In genomic region chr7:92765725-92766124, GRCh38 we compare ENCODE assay signal across 12 cellular contexts.
DNase-seq lines count a peak whose midpoint lies in the region; ATAC-seq and TF ChIP-seq lines count a peak whose summit lies in the region.
"Had no signal": no experiment of that assay in that cellular context is flagged by ENCODE, and none has a peak within 500 bp of the region (broad histone marks: within the 10 kb centered on the region; RNA-seq: fewer than 3 reads in every experiment).

No MANE protein-coding gene starts in this region.

- no peaks in the 10 kb centered on the region for H3K36me3 ChIP-seq in hepatocyte (replicated peaks; ENCODE audit: insufficient read depth, low read depth)

- ATAC-seq in stimulated activated naive CD8-positive, alpha-beta T cell treated with anti-CD3 and anti-CD28 coated beads, Interleukin-15, amount 100 ng/mL, for 72 hours, result no peak
- ATAC-seq in GM19035 (IDR thresholded peaks at IDR 0.05; ENCODE audit: unreplicated experiment) (no peak), HG03095 (IDR thresholded peaks at IDR 0.05; ENCODE audit: unreplicated experiment) (no peak)

- peaks cover 74% of the 10 kb centered on the region for H3K36me3 Mint-ChIP-seq in stimulated activated naive CD8-positive, alpha-beta T cell treated with anti-CD3 and anti-CD28 coated beads, Interleukin-15, Interleukin-2, amounts not matched to agents 100 ng/mL and 50 ng/mL, for 24 hours (ENCODE audit: low read depth)

- H3K4me2 ChIP-seq in hepatocyte, result peak overlapping the region; percentile 47

- H3K9me2 ChIP-seq in hepatocyte (replicated peaks; ENCODE audit: insufficient read depth), result no peaks in the 10 kb centered on the region

- H3K27me3 ChIP-seq in hepatocyte, result no peaks in the 10 kb centered on the region

- H3K4me1 ChIP-seq in hepatocyte (ENCODE audit: insufficient read depth), result peaks cover 22% of the 10 kb centered on the region

- 69% methylated on average over 3 of the region's 3 CpGs for whole genome bisulfite sequencing in hepatocyte (ENCODE audit: low lambda C conversion rate, missing lambda C conversion rate)

- no peak for DNase-seq in stimulated activated naive CD8-positive, alpha-beta T cell treated with anti-CD3 and anti-CD28 coated beads, Interleukin-15, amount 100 ng/mL, for 72 hours
- DNase-seq in hepatocyte (ENCODE audit: low spot score) (peak; percentile 51), NCI-H2029 (lab: John Stamatoyannopoulos, UW) (no peak), NCI-H2196 (lab: John Stamatoyannopoulos, UW; ENCODE audit: unreplicated experiment) (no peak)
- DNase-seq: activated B cell treated with CpG ODN at 0.5 μM for 24 hours; CD8-positive, alpha-beta memory T cell; stimulated activated CD4-positive, alpha-beta T cell treated with anti-CD3 and anti-CD28 coated beads, Interleukin-4, amount 100 ng/mL, for 1 hour had no signal

- H3K9me3 Mint-ChIP-seq in stimulated activated naive CD8-positive, alpha-beta T cell treated with anti-CD3 and anti-CD28 coated beads, Interleukin-15, Interleukin-2, amounts not matched to agents 100 ng/mL and 50 ng/mL, for 24 hours, result no peaks in the 10 kb centered on the region
- H3K9me3 Mint-ChIP-seq in stimulated activated naive CD8-positive, alpha-beta T cell treated with anti-CD3 and anti-CD28 coated beads, Interleukin-15, amount 100 ng/mL, for 72 hours, result no peaks in the 10 kb centered on the region
- H3K9me3 Mint-ChIP-seq: activated B cell treated with CpG ODN at 0.5 μM for 24 hours; CD8-positive, alpha-beta memory T cell; dendritic cell treated with granulocyte-macrophage colony-stimulating factor and Interleukin-4, amounts not matched to agents 40 ng/mL and 50 ng/mL, for 4 days had no signal

- H3K27me3 Mint-ChIP-seq in stimulated activated naive CD8-positive, alpha-beta T cell treated with anti-CD3 and anti-CD28 coated beads, Interleukin-15, Interleukin-2, amounts not matched to agents 100 ng/mL and 50 ng/mL, for 24 hours, result no peaks in the 10 kb centered on the region
- no peaks in the 10 kb centered on the region for H3K27me3 Mint-ChIP-seq in stimulated activated naive CD8-positive, alpha-beta T cell treated with anti-CD3 and anti-CD28 coated beads, Interleukin-15, amount 100 ng/mL, for 72 hours
- H3K27me3 Mint-ChIP-seq: activated B cell treated with CpG ODN at 0.5 μM for 24 hours; CD8-positive, alpha-beta memory T cell; dendritic cell treated with granulocyte-macrophage colony-stimulating factor and Interleukin-4, amounts not matched to agents 40 ng/mL and 50 ng/mL, for 4 days had no signal

- H3K4me3 ChIP-seq in hepatocyte, result no peak overlapping the region

- no peaks in the 10 kb centered on the region for H4K20me1 ChIP-seq in hepatocyte (ENCODE audit: insufficient read depth, poor library complexity, severe bottlenecking)

- no peak overlapping the region for H3K4me3 Mint-ChIP-seq in stimulated activated naive CD8-positive, alpha-beta T cell treated with anti-CD3 and anti-CD28 coated beads, Interleukin-15, Interleukin-2, amounts not matched to agents 100 ng/mL and 50 ng/mL, for 24 hours
- no peak overlapping the region for H3K4me3 Mint-ChIP-seq in stimulated activated naive CD8-positive, alpha-beta T cell treated with anti-CD3 and anti-CD28 coated beads, Interleukin-15, amount 100 ng/mL, for 72 hours
- H3K4me3 Mint-ChIP-seq: activated B cell treated with CpG ODN at 0.5 μM for 24 hours; CD8-positive, alpha-beta memory T cell; dendritic cell treated with granulocyte-macrophage colony-stimulating factor and Interleukin-4, amounts not matched to agents 40 ng/mL and 50 ng/mL, for 4 days had no signal

- H3K79me2 ChIP-seq in hepatocyte, result peaks cover 61% of the 10 kb centered on the region

- H3K27ac ChIP-seq in angular gyrus (ENCODE audit: low read depth, low read length) (peak overlapping the region; percentile 79), hepatocyte (peak overlapping the region; percentile 86)

- H3K4me1 Mint-ChIP-seq in stimulated activated naive CD8-positive, alpha-beta T cell treated with anti-CD3 and anti-CD28 coated beads, Interleukin-15, Interleukin-2, amounts not matched to agents 100 ng/mL and 50 ng/mL, for 24 hours (ENCODE audit: low read depth), result peaks cover 78% of the 10 kb centered on the region
- H3K4me1 Mint-ChIP-seq in stimulated activated naive CD8-positive, alpha-beta T cell treated with anti-CD3 and anti-CD28 coated beads, Interleukin-15, amount 100 ng/mL, for 72 hours, result peaks cover 68% of the 10 kb centered on the region

- no peak overlapping the region for H2AFZ ChIP-seq in hepatocyte

- no peaks in the 10 kb centered on the region for H3K9me3 ChIP-seq in hepatocyte (ENCODE audit: low read depth)

- TF ChIP-seq CTCF in hepatocyte (IDR thresholded peaks at IDR 0.05; ENCODE audit: poor library complexity), result no peak

- peak overlapping the region; percentile 15 for H3K27ac Mint-ChIP-seq in stimulated activated naive CD8-positive, alpha-beta T cell treated with anti-CD3 and anti-CD28 coated beads, Interleukin-15, Interleukin-2, amounts not matched to agents 100 ng/mL and 50 ng/mL, for 24 hours
- peak overlapping the region in 1 of 2 donors; percentile 52 for H3K27ac Mint-ChIP-seq in stimulated activated naive CD8-positive, alpha-beta T cell treated with anti-CD3 and anti-CD28 coated beads, Interleukin-15, amount 100 ng/mL, for 72 hours
- H3K27ac Mint-ChIP-seq: activated B cell treated with CpG ODN at 0.5 μM for 24 hours; dendritic cell treated with granulocyte-macrophage colony-stimulating factor and Interleukin-4, amounts not matched to agents 40 ng/mL and 50 ng/mL, for 4 days had no signal
